In the genomic region with DNA sequence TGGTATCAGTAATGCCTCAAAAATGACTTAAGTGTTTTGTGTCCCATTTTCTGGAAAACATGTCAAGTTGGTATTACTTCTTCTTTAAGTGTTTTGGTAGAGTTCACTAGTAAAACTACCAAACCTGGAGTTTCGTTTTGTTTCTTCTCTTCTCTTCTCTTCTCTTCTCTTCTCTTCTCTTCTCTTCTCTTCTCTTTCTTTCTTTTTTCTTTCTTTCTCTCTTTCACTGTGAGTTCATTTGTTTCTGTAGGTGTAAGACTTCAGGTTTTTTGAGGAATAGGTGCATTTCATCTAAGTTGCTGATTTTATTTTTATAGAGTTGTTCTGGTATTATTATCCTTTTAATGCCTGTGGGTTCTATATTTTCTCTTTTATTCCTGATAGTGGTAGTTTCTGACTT, we compare ENCODE assay signal across 23 cellular contexts. TPM values are rescaled to one million over a fixed set of nuclear protein-coding genes. Genes with fewer than 3 reads are reported as not detected.
DNase-seq lines count a peak whose midpoint lies in the region; ATAC-seq, FAIRE-seq and TF ChIP-seq lines count a peak whose summit lies in the region.
"Had no signal": no experiment of that assay in that cellular context is flagged by ENCODE, and none has a peak within 500 bp of the region (broad histone marks: within the 10 kb centered on the region; RNA-seq: fewer than 3 reads in every experiment).

No MANE protein-coding gene starts in this region.

- H3K27me3 ChIP-seq in CD4-positive, alpha-beta T cell (ENCODE audit: control insufficient read depth, insufficient read depth, low read length): no peaks in the 10 kb centered on the region
- H3K27me3 ChIP-seq in K562 (ENCODE audit: control insufficient read depth in 2 of 2, insufficient read depth in 2 of 2, low read length in 2 of 2) (no peaks in the 10 kb centered on the region), brain microvascular endothelial cell (replicated peaks) (no peaks in the 10 kb centered on the region), right lobe of liver (no peaks in the 10 kb centered on the region)
- H3K27me3 ChIP-seq: BE2C, SJSA1 had no signal

- no peak overlapping the region for H3K4me3 ChIP-seq in HEK293 (ENCODE audit: low read depth, low read length)
- no peak overlapping the region for H3K4me3 ChIP-seq in K562
- no peak overlapping the region for H3K4me3 ChIP-seq in brain microvascular endothelial cell (ENCODE audit: low read depth, low read length)
- no peak overlapping the region for H3K4me3 ChIP-seq in right lobe of liver
- H3K4me3 ChIP-seq: GM12878, GM23338, HAP-1, SJSA1 had no signal

- H3K36me3 ChIP-seq in HEK293 (ENCODE audit: control insufficient read depth in 2 of 2, insufficient read depth in 1 of 2, low read length in 2 of 2) (no peaks in the 10 kb centered on the region; a peak in 2 of 3 replicates), K562 (ENCODE audit: control insufficient read depth, insufficient read depth, low read length) (no peaks in the 10 kb centered on the region), brain microvascular endothelial cell (replicated peaks) (no peaks in the 10 kb centered on the region), right lobe of liver (no peaks in the 10 kb centered on the region)
- H3K36me3 ChIP-seq: HAP-1, SJSA1 had no signal

- H3K27ac ChIP-seq in CD4-positive, alpha-beta T cell (ENCODE audit: low read depth, low read length): no peak overlapping the region
- H3K27ac ChIP-seq in HEK293 (ENCODE audit: extremely low read depth, low read depth, low read length) (no peak overlapping the region), K562 (ENCODE audit: extremely low read depth, low read depth, low read length) (no peak overlapping the region), brain microvascular endothelial cell (no peak overlapping the region), right lobe of liver (no peak overlapping the region)
- H3K27ac ChIP-seq: SJSA1 had no signal

- H3K27me3 Mint-ChIP-seq in CD4-positive, alpha-beta T cell: no peaks in the 10 kb centered on the region
- no peaks in the 10 kb centered on the region for H3K27me3 Mint-ChIP-seq in naive thymus-derived CD8-positive, alpha-beta T cell

- in situ Hi-C loops in K562 (cut with MboI) (no loop called here), brain microvascular endothelial cell (cut with HindIII; ENCODE audit: low pct_ligation_motif_present, low sequenced_read_pairs) (no loop called here)

- no peaks in the 10 kb centered on the region for H3K9me1 ChIP-seq in K562 (ENCODE audit: control insufficient read depth, insufficient read depth, low read length)

- peaks cover 21% of the 10 kb centered on the region for H3K4me1 ChIP-seq in HEK293 (ENCODE audit: control insufficient read depth, insufficient read depth, low read length)
- peaks cover 0 to 13% of the 10 kb centered on the region in 2 experiments; a peak in 2 of 5 replicates for H3K4me1 ChIP-seq in K562 (replicated peaks in 1 of 2; ENCODE audit: control insufficient read depth in 2 of 2, insufficient read depth in 2 of 2, low read length in 2 of 2)
- H3K4me1 ChIP-seq in right lobe of liver: peaks cover 0 to 15% (median 3%) of the 10 kb centered on the region in 4 donors
- H3K4me1 ChIP-seq: SJSA1 had no signal

- DNase-seq in CD4-positive, alpha-beta T cell: no peak
- no peak for DNase-seq in K562 (ENCODE audit: extremely low read depth in 1 of 4, low spot score in 3 of 4)
- no peak for DNase-seq in naive thymus-derived CD8-positive, alpha-beta T cell
- no peak for DNase-seq in NCI-H1105 treated with DMSO at 0.1 percent for 48 hours (lab: John Stamatoyannopoulos, UW)
- no peak for DNase-seq in left colon
- no peak for DNase-seq in brain microvascular endothelial cell
- no peak for DNase-seq in right lobe of liver
- DNase-seq: BE2C, DMS 273 treated with DMSO at 0.1 percent for 48 hours, DMS79 treated with DMSO at 0.1 percent for 48 hours, KG1, NCI-H1417, NCI-H1694 treated with DMSO at 0.1 percent for 48 hours, NCI-H2081 treated with DMSO at 0.1 percent for 48 hours, NCI-H2171 treated with DMSO at 0.1 percent for 48 hours, NCI-H524 treated with DMSO at 0.1 percent for 48 hours, NCI-H82 had no signal

- BruUV-seq in K562 (replicated peaks; lab: Mats Ljungman, UMichigan): no TSS peak

- peaks cover 6% of the 10 kb centered on the region; the same call in 1 of the 2 replicates for H4K20me1 ChIP-seq in K562 (replicated peaks; ENCODE audit: control insufficient read depth, insufficient read depth, low read length)

- no peak overlapping the region for H3K9ac ChIP-seq in K562 (ENCODE audit: insufficient read depth in 1 of 2, low read depth in 2 of 2, low read length in 2 of 2)

- peaks cover 83% of the 10 kb centered on the region for H3K4me1 Mint-ChIP-seq in CD4-positive, alpha-beta T cell (ENCODE audit: low read depth)
- H3K4me1 Mint-ChIP-seq in naive thymus-derived CD8-positive, alpha-beta T cell: peaks cover 38 to 87% (median 80%) of the 10 kb centered on the region in 4 donors

- no peak overlapping the region for H2AFZ ChIP-seq in K562 (ENCODE audit: low read depth, low read length)
- H2AFZ ChIP-seq: GM23338 had no signal

- no peak overlapping the region for H3K4me3 Mint-ChIP-seq in CD4-positive, alpha-beta T cell
- peak overlapping the region in 6 of 10 donors; percentile 0 to 64 (median 24) for H3K4me3 Mint-ChIP-seq in naive thymus-derived CD8-positive, alpha-beta T cell
- H3K4me3 Mint-ChIP-seq: GM23338 had no signal

- H3K27ac Mint-ChIP-seq in CD4-positive, alpha-beta T cell: peak overlapping the region; percentile 6
- H3K27ac Mint-ChIP-seq in naive thymus-derived CD8-positive, alpha-beta T cell: peak overlapping the region in 4 of 10 donors; percentile 1 to 76 (median 36)

- H3K9me3 ChIP-seq in CD4-positive, alpha-beta T cell (ENCODE audit: control insufficient read depth, low read length): no peaks in the 10 kb centered on the region
- no peaks in the 10 kb centered on the region for H3K9me3 ChIP-seq in HEK293 (ENCODE audit: control insufficient read depth, insufficient read depth, low read depth, low read length)
- no peaks in the 10 kb centered on the region for H3K9me3 ChIP-seq in K562 (replicated peaks; ENCODE audit: control insufficient read depth, insufficient read depth, low read depth, low read length)
- no peaks in the 10 kb centered on the region for H3K9me3 ChIP-seq in right lobe of liver
- H3K9me3 ChIP-seq: BE2C, HAP-1, SJSA1 had no signal

- CTCF ChIA-PET in CD4-positive, alpha-beta T cell (lab: Charles Lee): no interaction called here
- CTCF ChIA-PET in HEK293 (lab: Yijun Ruan, JAX) (no interaction called here), K562 (lab: Yijun Ruan, JAX; ENCODE audit: low intra/inter-chr PET ratio) (no interaction called here)

- FAIRE-seq in K562 (lab: Jason Lieb, UNC): peak; percentile 51
- FAIRE-seq: GM12878, RCC 7860 had no signal

- H3K79me2 ChIP-seq in K562 (ENCODE audit: control insufficient read depth, insufficient read depth, low read length): peaks cover 96% of the 10 kb centered on the region

- intact Hi-C loops in CD4-positive, alpha-beta T cell (cut with DNase I, micrococcal nuclease): no loop called here
- intact Hi-C loops in K562 (cut with micrococcal nuclease): no loop called here
- intact Hi-C loops in left colon (cut with DNase I, micrococcal nuclease): no loop called here
- intact Hi-C loops in right lobe of liver (cut with DNase I): no loop called here

- POLR2A ChIA-PET in CD4-positive, alpha-beta T cell (lab: Charles Lee): interaction anchor here (0.7 kb wide), 1 partner anchor 29 kb away, joined by 4 read pairs; no protein-coding TSS in a partner anchor
- POLR2A ChIA-PET in HEK293 (lab: Yijun Ruan, JAX): no interaction called here
- POLR2A ChIA-PET in K562 (lab: Yijun Ruan, JAX): no interaction called here
- POLR2A ChIA-PET in naive thymus-derived CD8-positive, alpha-beta T cell (lab: Charles Lee): no interaction called here

- H3K36me3 Mint-ChIP-seq in CD4-positive, alpha-beta T cell (ENCODE audit: low read depth): peaks cover 43% of the 10 kb centered on the region
- H3K36me3 Mint-ChIP-seq in naive thymus-derived CD8-positive, alpha-beta T cell: peaks cover 4 to 27% (median 26%) of the 10 kb centered on the region in 3 donors

- 46% methylated on average over 1 of the region's 1 CpG for WGBS in K562 (ENCODE audit: insufficient coverage, low coverage, missing lambda C conversion rate)
- 67% methylated on average over 1 of the region's 1 CpG for WGBS in right lobe of liver (ENCODE audit: insufficient coverage, low coverage, low lambda C conversion rate, missing lambda C conversion rate)

- no peak overlapping the region for H3K4me2 ChIP-seq in K562 (ENCODE audit: insufficient read depth, low read length)
- H3K4me2 ChIP-seq: GM23338 had no signal

- no peak for TF ChIP-seq CTCF in CD4-positive, alpha-beta T cell (IDR thresholded peaks at IDR 0.05)
- no peak for TF ChIP-seq CTCF in HEK293 (tag by site-specific recombination; IDR thresholded peaks at IDR 0.05)
- no peak for TF ChIP-seq CTCF in K562 (IDR thresholded peaks at IDR 0.05 in 2 of 3, conservative IDR thresholded peaks at IDR 0.05 in 1 of 3; ENCODE audit: insufficient read depth in 2 of 3, low read depth in 1 of 3, low read length in 3 of 3)
- TF ChIP-seq CTCF in brain microvascular endothelial cell (IDR thresholded peaks at IDR 0.05; ENCODE audit: low read depth, low read length, missing control alignments): no peak
- no peak for TF ChIP-seq CTCF in right lobe of liver (IDR thresholded peaks at IDR 0.05)

- H3K9me3 Mint-ChIP-seq in CD4-positive, alpha-beta T cell: peaks cover 2% of the 10 kb centered on the region
- H3K9me3 Mint-ChIP-seq in naive thymus-derived CD8-positive, alpha-beta T cell: peaks cover 0 to 9% (median 3%) of the 10 kb centered on the region in 9 donors
- H3K9me3 Mint-ChIP-seq: GM23338 had no signal

- ATAC-seq in CD4-positive, alpha-beta T cell (ENCODE audit: poor library complexity): no peak
- ATAC-seq in K562 (no peak), left colon (no peak), right lobe of liver (no peak)
- ATAC-seq in naive thymus-derived CD8-positive, alpha-beta T cell: no peak
- ATAC-seq: GM12878 had no signal

- TF ChIP-seq RAD21 in K562 (CRISPR knock-in tag; conservative IDR thresholded peaks at IDR 0.05 in 1 of 2, IDR thresholded peaks at IDR 0.05 in 1 of 2): no peak

- TF ChIP-seq POLR2A in K562 (conservative IDR thresholded peaks at IDR 0.05) (no peak), right lobe of liver (IDR thresholded peaks at IDR 0.05) (no peak)

- no peak for TF ChIP-seq EP300 in K562 (IDR thresholded peaks at IDR 0.05; ENCODE audit: low read length)

RNA-seq across cellular contexts. Expression of gene CNOT2, which starts 21.9 kb away (rescaled TPM):
- total RNA-seq in CD4-positive, alpha-beta T cell: 100 to 1,000 TPM; 107 to 121 TPM
- 99.7 and 318 TPM in 2 replicates for total RNA-seq in K562 (2011; cell fraction: chromatin; rRNA removed; ENCODE audit: low replicate concordance)
- 47.2 and 79.5 TPM in 2 replicates for total RNA-seq in K562 (2011; cell fraction: nucleolus; rRNA removed)
- total RNA-seq in K562 (2011; cell fraction: nucleoplasm; rRNA removed): 139 and 176 TPM in 2 replicates
- total RNA-seq in K562 (2014; rRNA removed): 61.0 and 79.3 TPM in 2 replicates
- total RNA-seq in K562 (2014; rRNA removed; fragmentation: Illumina TruSeq; extraction: Trizol): 103 and 111 TPM in 2 replicates
- 114 and 119 TPM in 2 replicates for total RNA-seq in K562 (2015; rRNA removed; fragmentation: Illumina TruSeq; extraction: Trizol)
- 52.0 and 54.0 TPM in 2 replicates for total RNA-seq in K562 (2021)
- 84.4 and 92.1 TPM in 2 replicates for polyA plus RNA-seq in K562 (2011; rRNA removed)
- polyA plus RNA-seq in K562 (2011; cell fraction: cytosol; rRNA removed): 55.0 and 71.0 TPM in 2 replicates
- polyA plus RNA-seq in K562 (2011; cell fraction: nucleus; rRNA removed): 123 and 160 TPM in 2 replicates
- polyA plus RNA-seq in K562 (2012): 40.4 and 71.9 TPM in 2 replicates
- 92.3 and 99.3 TPM in 2 replicates for polyA plus RNA-seq in K562 (2014; fragmentation: Illumina TruSeq; extraction: Trizol)
- polyA plus RNA-seq in K562 (2014; fragmentation: Nextera tagmentation; extraction: Ambion mirVana): 10 to 100 TPM; 43.6 to 84.4 TPM
- polyA plus RNA-seq in K562 (2014; rRNA removed): 65.5 and 77.0 TPM in 2 replicates
- polyA minus RNA-seq in K562 (2011; rRNA and poly(A)+ RNA removed): 201 and 217 TPM in 2 replicates
- polyA minus RNA-seq in K562 (2011; cell fraction: cytosol; rRNA and poly(A)+ RNA removed): 41.4 and 49.8 TPM in 2 replicates
- polyA minus RNA-seq in K562 (2011; cell fraction: nucleus; rRNA and poly(A)+ RNA removed): 170 and 393 TPM in 2 replicates
- 100 to 1,000 TPM; 140 to 143 TPM for total RNA-seq in naive thymus-derived CD8-positive, alpha-beta T cell
- polyA plus RNA-seq in naive thymus-derived CD8-positive, alpha-beta T cell: 100 to 1,000 TPM; 110 to 124 (median 119) TPM
- total RNA-seq in left colon: 10 to 100 TPM; 78.2 to 78.3 TPM
- total RNA-seq in right lobe of liver: 10 to 100 TPM; 24.6 to 65.9 (median 35.4) TPM
